In the genomic region with DNA sequence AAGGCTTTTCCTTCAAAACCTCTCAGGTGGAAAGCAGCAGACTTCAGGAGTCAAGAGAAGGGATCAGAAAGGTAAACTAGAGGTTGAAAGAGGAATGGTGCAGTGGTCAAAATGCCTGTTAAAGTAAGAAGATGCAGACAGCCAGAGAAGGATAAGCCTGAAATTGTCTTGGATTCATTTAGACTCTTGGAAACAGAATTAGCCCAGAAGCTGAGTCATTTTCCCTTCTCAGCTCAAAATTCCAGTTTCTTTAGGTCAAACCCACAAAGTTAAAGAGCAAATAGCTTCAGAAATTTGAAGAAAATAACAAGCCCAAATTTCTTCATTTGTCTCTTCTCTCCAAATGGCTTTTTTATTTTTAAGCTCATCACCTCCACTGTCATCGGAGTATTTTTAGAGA, we compare ENCODE assay signal across 1 cellular context.
TF ChIP-seq lines count a peak whose summit lies in the region.

No MANE protein-coding gene starts in this region.

TF ChIP-seq in WTC11, 78 proteins besides CTCF, POLR2A, EP300 and RAD21 (continued from another document):
- TF ChIP-seq HMGXB4 (CRISPR knock-in tag; IDR thresholded peaks at IDR 0.05) (no peak), ATF2 (CRISPR knock-in tag; IDR thresholded peaks at IDR 0.05; ENCODE audit: borderline replicate concordance, low read depth) (no peak), NFYB (CRISPR knock-in tag; conservative IDR thresholded peaks at IDR 0.05; ENCODE audit: low read depth) (no peak), AFF4 (CRISPR knock-in tag; IDR thresholded peaks at IDR 0.05; ENCODE audit: borderline replicate concordance) (no peak), PRRX2 (CRISPR knock-in tag; IDR thresholded peaks at IDR 0.05) (no peak), ZNF281 (CRISPR knock-in tag; IDR thresholded peaks at IDR 0.05) (no peak), TP53 (CRISPR knock-in tag; IDR thresholded peaks at IDR 0.05) (no peak), ZNF219 (CRISPR knock-in tag; IDR thresholded peaks at IDR 0.05; ENCODE audit: borderline replicate concordance) (no peak), OVOL2 (CRISPR knock-in tag; IDR thresholded peaks at IDR 0.05; ENCODE audit: borderline replicate concordance) (no peak)
- TF ChIP-seq, protein P1, sequence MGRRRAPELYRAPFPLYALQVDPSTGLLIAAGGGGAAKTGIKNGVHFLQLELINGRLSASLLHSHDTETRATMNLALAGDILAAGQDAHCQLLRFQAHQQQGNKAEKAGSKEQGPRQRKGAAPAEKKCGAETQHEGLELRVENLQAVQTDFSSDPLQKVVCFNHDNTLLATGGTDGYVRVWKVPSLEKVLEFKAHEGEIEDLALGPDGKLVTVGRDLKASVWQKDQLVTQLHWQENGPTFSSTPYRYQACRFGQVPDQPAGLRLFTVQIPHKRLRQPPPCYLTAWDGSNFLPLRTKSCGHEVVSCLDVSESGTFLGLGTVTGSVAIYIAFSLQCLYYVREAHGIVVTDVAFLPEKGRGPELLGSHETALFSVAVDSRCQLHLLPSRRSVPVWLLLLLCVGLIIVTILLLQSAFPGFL (CRISPR knock-in tag; IDR thresholded peaks at IDR 0.05; ENCODE audit: borderline replicate concordance): no peak
- TF ChIP-seq, protein P2, sequence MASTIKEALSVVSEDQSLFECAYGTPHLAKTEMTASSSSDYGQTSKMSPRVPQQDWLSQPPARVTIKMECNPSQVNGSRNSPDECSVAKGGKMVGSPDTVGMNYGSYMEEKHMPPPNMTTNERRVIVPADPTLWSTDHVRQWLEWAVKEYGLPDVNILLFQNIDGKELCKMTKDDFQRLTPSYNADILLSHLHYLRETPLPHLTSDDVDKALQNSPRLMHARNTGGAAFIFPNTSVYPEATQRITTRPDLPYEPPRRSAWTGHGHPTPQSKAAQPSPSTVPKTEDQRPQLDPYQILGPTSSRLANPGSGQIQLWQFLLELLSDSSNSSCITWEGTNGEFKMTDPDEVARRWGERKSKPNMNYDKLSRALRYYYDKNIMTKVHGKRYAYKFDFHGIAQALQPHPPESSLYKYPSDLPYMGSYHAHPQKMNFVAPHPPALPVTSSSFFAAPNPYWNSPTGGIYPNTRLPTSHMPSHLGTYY (CRISPR knock-in tag; IDR thresholded peaks at IDR 0.05): no peak
